28 cellular contexts compared by ENCODE assay signal in genomic region chr3:46470831-46471230, GRCh38. TPM values are rescaled to one million over a fixed set of nuclear protein-coding genes. Genes with fewer than 3 reads are reported as not detected.
A peak's percentile ranks its signal among the peaks of the same experiment; 100 is the strongest.
DNase-seq lines count a peak whose midpoint lies in the region; ATAC-seq and TF ChIP-seq lines count a peak whose summit lies in the region.
"Had no signal": no experiment of that assay in that cellular context is flagged by ENCODE, and none has a peak within 500 bp of the region (broad histone marks: within the 10 kb centered on the region; RNA-seq: fewer than 3 reads in every experiment).

No MANE protein-coding gene starts in this region.

- CTCF ChIA-PET in activated CD8-positive, alpha-beta memory T cell treated with anti-CD3 and anti-CD28 coated beads, Interleukin-2, amount 10 ng/mL, durations not matched to agents 7 days and 5 days (lab: Charles Lee), result no interaction called here
- CTCF ChIA-PET in WTC11 (lab: Charles Lee), result interaction anchor here (1.2 to 2.0 kb wide), 2 partner anchors 9 to 20 kb away, joined by 3 to 7 read pairs; no protein-coding TSS in a partner anchor

- H3K4me3 Mint-ChIP-seq in activated naive CD8-positive, alpha-beta T cell treated with anti-CD3 and anti-CD28 coated beads, Interleukin-2, amount 10 ng/mL, durations not matched to agents 7 days and 5 days, result no peak overlapping the region
- H3K4me3 Mint-ChIP-seq in activated naive CD8-positive, alpha-beta T cell treated with anti-CD3 and anti-CD28 coated beads, Interleukin-2, amount 50 U/mL, for 24 hours, result no peak overlapping the region
- H3K4me3 Mint-ChIP-seq in activated CD8-positive, alpha-beta memory T cell treated with anti-CD3 and anti-CD28 coated beads, Interleukin-2, amount 10 ng/mL, durations not matched to agents 7 days and 5 days, result no peak overlapping the region
- H3K4me3 Mint-ChIP-seq in WTC11, result no peak overlapping the region
- H3K4me3 Mint-ChIP-seq: CD4-positive, CD25-positive, alpha-beta regulatory T cell; IgD-negative memory B cell had no signal

- H3K36me3 ChIP-seq in vagina, result no peaks in the 10 kb centered on the region
- H3K36me3 ChIP-seq: BLaER1, SJCRH30 had no signal

- no peaks in the 10 kb centered on the region for H3K4me1 ChIP-seq in vagina
- H3K4me1 ChIP-seq: SJCRH30 had no signal

- TF ChIP-seq POLR2A in vagina (IDR thresholded peaks at IDR 0.05), result no peak

- no peak for DNase-seq in activated naive CD8-positive, alpha-beta T cell treated with anti-CD3 and anti-CD28 coated beads, Interleukin-2, amount 10 ng/mL, durations not matched to agents 7 days and 5 days
- no peak for DNase-seq in activated naive CD8-positive, alpha-beta T cell treated with anti-CD3 and anti-CD28 coated beads, Interleukin-2, amount 50 U/mL, for 24 hours
- DNase-seq in activated CD8-positive, alpha-beta memory T cell treated with anti-CD3 and anti-CD28 coated beads, Interleukin-2, amount 10 ng/mL, durations not matched to agents 7 days and 5 days, result peak; percentile 23
- DNase-seq in islet precursor cell (peak; percentile 22), vagina (ENCODE audit: extremely low spot score in 2 of 2) (peak; percentile 22 to 72), GDM1 (lab: John Stamatoyannopoulos, UW) (no peak), WTC11 (ENCODE audit: low spot score) (no peak), NOMO-1 (lab: John Stamatoyannopoulos, UW; ENCODE audit: unreplicated experiment in 2 of 2) (no peak)
- DNase-seq: CD4-positive, CD25-positive, alpha-beta regulatory T cell; EL; GF-D8; NCI-H1092; NCI-H1417 treated with DMSO at 0.1 percent for 48 hours; NCI-H1694 treated with DMSO at 0.1 percent for 48 hours; NCI-H2081; NCI-H2227 treated with DMSO at 0.1 percent for 48 hours; NCI-H69; PC-9; SJCRH30 had no signal

- ATAC-seq in activated naive CD8-positive, alpha-beta T cell treated with anti-CD3 and anti-CD28 coated beads, Interleukin-2, amount 10 ng/mL, durations not matched to agents 7 days and 5 days (ENCODE audit: low read depth), result peak; percentile 30
- ATAC-seq in activated naive CD8-positive, alpha-beta T cell treated with anti-CD3 and anti-CD28 coated beads, Interleukin-2, amount 50 U/mL, for 24 hours, result no peak
- ATAC-seq in activated CD8-positive, alpha-beta memory T cell treated with anti-CD3 and anti-CD28 coated beads, Interleukin-2, amount 10 ng/mL, durations not matched to agents 7 days and 5 days, result no peak
- no peak; the same call in 1 of the 2 replicates for ATAC-seq in WTC11
- ATAC-seq: HCT116, Right ventricle myocardium inferior, SK-N-SH treated with all-trans-retinoic acid at 6 μM for 48 hours had no signal

- peaks cover 10% of the 10 kb centered on the region for H3K9me3 Mint-ChIP-seq in activated naive CD8-positive, alpha-beta T cell treated with anti-CD3 and anti-CD28 coated beads, Interleukin-2, amount 10 ng/mL, durations not matched to agents 7 days and 5 days
- H3K9me3 Mint-ChIP-seq in activated naive CD8-positive, alpha-beta T cell treated with anti-CD3 and anti-CD28 coated beads, Interleukin-2, amount 50 U/mL, for 24 hours, result peaks cover 16% of the 10 kb centered on the region
- peaks cover 8% of the 10 kb centered on the region for H3K9me3 Mint-ChIP-seq in activated CD8-positive, alpha-beta memory T cell treated with anti-CD3 and anti-CD28 coated beads, Interleukin-2, amount 10 ng/mL, durations not matched to agents 7 days and 5 days (ENCODE audit: low read depth)
- peaks cover 23% of the 10 kb centered on the region for H3K9me3 Mint-ChIP-seq in WTC11

- H3K27ac ChIP-seq in vagina, result no peak overlapping the region
- H3K27ac ChIP-seq: BLaER1, PC-9, SJCRH30 had no signal

- no peak overlapping the region for H3K27ac Mint-ChIP-seq in activated naive CD8-positive, alpha-beta T cell treated with anti-CD3 and anti-CD28 coated beads, Interleukin-2, amount 10 ng/mL, durations not matched to agents 7 days and 5 days
- no peak overlapping the region for H3K27ac Mint-ChIP-seq in activated naive CD8-positive, alpha-beta T cell treated with anti-CD3 and anti-CD28 coated beads, Interleukin-2, amount 50 U/mL, for 24 hours
- H3K27ac Mint-ChIP-seq in activated CD8-positive, alpha-beta memory T cell treated with anti-CD3 and anti-CD28 coated beads, Interleukin-2, amount 10 ng/mL, durations not matched to agents 7 days and 5 days, result no peak overlapping the region
- H3K27ac Mint-ChIP-seq in WTC11, result no peak overlapping the region
- H3K27ac Mint-ChIP-seq: IgD-negative memory B cell had no signal

- POLR2A ChIA-PET in activated naive CD8-positive, alpha-beta T cell treated with anti-CD3 and anti-CD28 coated beads, Interleukin-2, amount 10 ng/mL, durations not matched to agents 7 days and 5 days (lab: Charles Lee), result no interaction called here
- POLR2A ChIA-PET in WTC11 (lab: Charles Lee), result no interaction called here

- peaks cover 57% of the 10 kb centered on the region for H3K27me3 Mint-ChIP-seq in activated naive CD8-positive, alpha-beta T cell treated with anti-CD3 and anti-CD28 coated beads, Interleukin-2, amount 10 ng/mL, durations not matched to agents 7 days and 5 days
- H3K27me3 Mint-ChIP-seq in activated naive CD8-positive, alpha-beta T cell treated with anti-CD3 and anti-CD28 coated beads, Interleukin-2, amount 50 U/mL, for 24 hours, result peaks cover 26% of the 10 kb centered on the region
- H3K27me3 Mint-ChIP-seq in activated CD8-positive, alpha-beta memory T cell treated with anti-CD3 and anti-CD28 coated beads, Interleukin-2, amount 10 ng/mL, durations not matched to agents 7 days and 5 days, result peaks cover 45% of the 10 kb centered on the region
- peaks cover 14% of the 10 kb centered on the region for H3K27me3 Mint-ChIP-seq in WTC11 (ENCODE audit: low read depth)

- H3K4me1 Mint-ChIP-seq in activated naive CD8-positive, alpha-beta T cell treated with anti-CD3 and anti-CD28 coated beads, Interleukin-2, amount 10 ng/mL, durations not matched to agents 7 days and 5 days, result no peaks in the 10 kb centered on the region
- H3K4me1 Mint-ChIP-seq in activated naive CD8-positive, alpha-beta T cell treated with anti-CD3 and anti-CD28 coated beads, Interleukin-2, amount 50 U/mL, for 24 hours, result no peaks in the 10 kb centered on the region
- H3K4me1 Mint-ChIP-seq in activated CD8-positive, alpha-beta memory T cell treated with anti-CD3 and anti-CD28 coated beads, Interleukin-2, amount 10 ng/mL, durations not matched to agents 7 days and 5 days, result no peaks in the 10 kb centered on the region
- H3K4me1 Mint-ChIP-seq in WTC11, result no peaks in the 10 kb centered on the region
- H3K4me1 Mint-ChIP-seq: CD4-positive, CD25-positive, alpha-beta regulatory T cell had no signal

- H3K27me3 ChIP-seq in vagina, result no peaks in the 10 kb centered on the region
- H3K27me3 ChIP-seq: BLaER1, SJCRH30 had no signal

- intact Hi-C loops in vagina (cut with DNase I), result no loop called here

- no peaks in the 10 kb centered on the region for H3K9me3 ChIP-seq in vagina
- H3K9me3 ChIP-seq: SJCRH30 had no signal

- no peak overlapping the region for H3K4me3 ChIP-seq in vagina
- H3K4me3 ChIP-seq: BLaER1, PC-9, SJCRH30 had no signal

- TF ChIP-seq CTCF in vagina (IDR thresholded peaks at IDR 0.05) (no peak), WTC11 (IDR thresholded peaks at IDR 0.05) (no peak)

- peaks cover 2% of the 10 kb centered on the region for H3K36me3 Mint-ChIP-seq in activated naive CD8-positive, alpha-beta T cell treated with anti-CD3 and anti-CD28 coated beads, Interleukin-2, amount 10 ng/mL, durations not matched to agents 7 days and 5 days
- peaks cover 3% of the 10 kb centered on the region for H3K36me3 Mint-ChIP-seq in activated naive CD8-positive, alpha-beta T cell treated with anti-CD3 and anti-CD28 coated beads, Interleukin-2, amount 50 U/mL, for 24 hours (ENCODE audit: low read depth)
- H3K36me3 Mint-ChIP-seq in activated CD8-positive, alpha-beta memory T cell treated with anti-CD3 and anti-CD28 coated beads, Interleukin-2, amount 10 ng/mL, durations not matched to agents 7 days and 5 days, result peaks cover 10% of the 10 kb centered on the region
- peaks cover 10% of the 10 kb centered on the region for H3K36me3 Mint-ChIP-seq in WTC11

TF ChIP-seq in WTC11, 78 proteins besides CTCF, POLR2A, EP300 and RAD21 (continues in another document):
- no peak for TF ChIP-seq TCF7 (CRISPR knock-in tag; IDR thresholded peaks at IDR 0.05; ENCODE audit: low read depth)
- TF ChIP-seq ERG (CRISPR knock-in tag; IDR thresholded peaks at IDR 0.05), result no peak
- no peak for TF ChIP-seq NR1H2 (CRISPR knock-in tag; IDR thresholded peaks at IDR 0.05)
- TF ChIP-seq FOXP4 (CRISPR knock-in tag; IDR thresholded peaks at IDR 0.05), result no peak

RNA-seq across cellular contexts. Expression of gene LTF, which starts 6.1 kb away (rescaled TPM):
- not detected for total RNA-seq in activated naive CD8-positive, alpha-beta T cell treated with anti-CD3 and anti-CD28 coated beads, Interleukin-2, amount 10 ng/mL, durations not matched to agents 7 days and 5 days
- total RNA-seq in activated CD8-positive, alpha-beta memory T cell treated with anti-CD3 and anti-CD28 coated beads, Interleukin-2, amount 10 ng/mL, durations not matched to agents 7 days and 5 days, result not detected
- total RNA-seq in vagina (not detected), WTC11 (2021) (0.14 to 0.30 TPM (median 0.22 TPM) in 3 replicates)
- total RNA-seq: A172; CD4-positive, CD25-positive, alpha-beta regulatory T cell; NCI-H460; PC-9; SJCRH30 had no signal

RNA-seq across cellular contexts. Expression of gene RTP3, which starts 26.9 kb away (rescaled TPM):
- total RNA-seq in activated naive CD8-positive, alpha-beta T cell treated with anti-CD3 and anti-CD28 coated beads, Interleukin-2, amount 10 ng/mL, durations not matched to agents 7 days and 5 days, result not detected
- not detected for total RNA-seq in activated CD8-positive, alpha-beta memory T cell treated with anti-CD3 and anti-CD28 coated beads, Interleukin-2, amount 10 ng/mL, durations not matched to agents 7 days and 5 days
- not detected for total RNA-seq in vagina
- total RNA-seq in WTC11 (2021), result not detected in 3 replicates
- total RNA-seq: A172; CD4-positive, CD25-positive, alpha-beta regulatory T cell; H1; NCI-H460; PC-9; Right ventricle myocardium inferior; RPMI7951; SJCRH30 had no signal

Comparison
In these comparisons a context has a peak if more than half of its experiments do, and no peak if none do; other contexts are left out.
1. DNase-seq: peak in activated CD8-positive, alpha-beta memory T cell treated with anti-CD3 and anti-CD28 coated beads, Interleukin-2, amount 10 ng/mL, durations not matched to agents 7 days and 5 days (single experiment), islet precursor cell (single experiment) and vagina (2 of 2); none in activated naive CD8-positive, alpha-beta T cell treated with anti-CD3 and anti-CD28 coated beads, Interleukin-2, amount 10 ng/mL, durations not matched to agents 7 days and 5 days (single experiment), activated naive CD8-positive, alpha-beta T cell treated with anti-CD3 and anti-CD28 coated beads, Interleukin-2, amount 50 U/mL, for 24 hours (single experiment), GDM1 (single experiment), WTC11 (single experiment) and NOMO-1 (0 of 2).